ENCODE assay signal across 9 cellular contexts in genomic region chr2:149562304-149562703, GRCh38. TPM values are rescaled to one million over a fixed set of nuclear protein-coding genes. Genes with fewer than 3 reads are reported as not detected.
DNase-seq lines count a peak whose midpoint lies in the region; ATAC-seq and TF ChIP-seq lines count a peak whose summit lies in the region.
"Had no signal": no experiment of that assay in that cellular context is flagged by ENCODE, and none has a peak within 500 bp of the region (broad histone marks: within the 10 kb centered on the region; RNA-seq: fewer than 3 reads in every experiment).

No MANE protein-coding gene starts in this region.

- H3K79me2 ChIP-seq in Karpas-422 (ENCODE audit: low read length), result no peaks in the 10 kb centered on the region

- no peak overlapping the region for H3K9ac ChIP-seq in Karpas-422 (ENCODE audit: low read length)
- H3K9ac ChIP-seq in colonic mucosa (ENCODE audit: low read depth in 2 of 2, low read length in 2 of 2), result no peak overlapping the region

- H3K4me2 ChIP-seq in Karpas-422 (ENCODE audit: low read depth, low read length, poor library complexity, severe bottlenecking), result peak overlapping the region; percentile 14

- no peak for TF ChIP-seq CTCF in colonic mucosa (IDR thresholded peaks at IDR 0.05)
- no peak for TF ChIP-seq CTCF in coronary artery (IDR thresholded peaks at IDR 0.05)

- H3K9me2 ChIP-seq in Karpas-422 (replicated peaks; ENCODE audit: insufficient read depth, low read length), result no peaks in the 10 kb centered on the region

- H3K4me3 ChIP-seq in Karpas-422 (ENCODE audit: low read length), result no peak overlapping the region
- H3K4me3 ChIP-seq in colonic mucosa, result no peak overlapping the region
- no peak overlapping the region for H3K4me3 ChIP-seq in coronary artery

- H3K27ac ChIP-seq in Karpas-422 (ENCODE audit: low read length) (no peak overlapping the region), colonic mucosa (peak overlapping the region; percentile 35), coronary artery (no peak overlapping the region)

- H3K4me3 Mint-ChIP-seq in activated CD4-positive, alpha-beta T cell treated with anti-CD3 and anti-CD28 coated beads, Interleukin-2, amount 10 ng/mL, durations not matched to agents 24 days and 14 days, result no peak overlapping the region
- H3K4me3 Mint-ChIP-seq: naive B cell had no signal

- peaks cover 12% of the 10 kb centered on the region for H3K4me1 ChIP-seq in Karpas-422 (ENCODE audit: low read length)
- no peaks in the 10 kb centered on the region for H3K4me1 ChIP-seq in colonic mucosa

- peak; percentile 68 for ATAC-seq in GM21528 (IDR thresholded peaks at IDR 0.05; ENCODE audit: low FRiP score, unreplicated experiment)

- peaks cover 15% of the 10 kb centered on the region for H3K36me3 Mint-ChIP-seq in activated CD4-positive, alpha-beta T cell treated with anti-CD3 and anti-CD28 coated beads, Interleukin-2, amount 10 ng/mL, durations not matched to agents 24 days and 14 days (ENCODE audit: low read depth)
- H3K36me3 Mint-ChIP-seq: naive B cell had no signal

- peaks cover 2% of the 10 kb centered on the region for H3K27me3 Mint-ChIP-seq in activated CD4-positive, alpha-beta T cell treated with anti-CD3 and anti-CD28 coated beads, Interleukin-2, amount 10 ng/mL, durations not matched to agents 24 days and 14 days

- peaks cover 9% of the 10 kb centered on the region; the same call in 1 of the 2 replicates for H3K36me3 ChIP-seq in Karpas-422 (ENCODE audit: insufficient read depth, low read length)
- H3K36me3 ChIP-seq in colonic mucosa, result no peaks in the 10 kb centered on the region

- no peak overlapping the region for H2AFZ ChIP-seq in Karpas-422 (ENCODE audit: low read length)

- H3K9me3 Mint-ChIP-seq in activated CD4-positive, alpha-beta T cell treated with anti-CD3 and anti-CD28 coated beads, Interleukin-2, amount 10 ng/mL, durations not matched to agents 24 days and 14 days, result no peaks in the 10 kb centered on the region
- H3K9me3 Mint-ChIP-seq: naive B cell had no signal

- H4K20me1 ChIP-seq in Karpas-422 (ENCODE audit: insufficient read depth, low read depth, low read length), result no peaks in the 10 kb centered on the region

- H3K9me3 ChIP-seq in Karpas-422 (ENCODE audit: low read length) (no peaks in the 10 kb centered on the region), colonic mucosa (no peaks in the 10 kb centered on the region)

- H3K27me3 ChIP-seq in Karpas-422 (ENCODE audit: low read length), result no peaks in the 10 kb centered on the region
- no peaks in the 10 kb centered on the region for H3K27me3 ChIP-seq in colonic mucosa

- no peak overlapping the region for H3K27ac Mint-ChIP-seq in activated CD4-positive, alpha-beta T cell treated with anti-CD3 and anti-CD28 coated beads, Interleukin-2, amount 10 ng/mL, durations not matched to agents 24 days and 14 days

- intact Hi-C loops in colonic mucosa (cut with DNase I), result no loop called here
- intact Hi-C loops in activated CD4-positive, alpha-beta T cell treated with anti-CD3 and anti-CD28 coated beads, Interleukin-2, amount 10 ng/mL, durations not matched to agents 24 days and 14 days (cut with micrococcal nuclease), result loop anchor here (5.0 to 10.0 kb wide), 4 partner anchors 128 to 1625 kb away; no protein-coding TSS in a partner anchor

- DNase-seq in COLO829 (ENCODE audit: low spot score) (peak; percentile 46), Karpas-422 (no peak), colonic mucosa (peak; percentile 24), NOMO-1 treated with DMSO at 0.1 percent for 48 hours (lab: John Stamatoyannopoulos, UW; ENCODE audit: unreplicated experiment) (no peak), coronary artery (ENCODE audit: low spot score) (no peak), NCI-H2171 (lab: John Stamatoyannopoulos, UW) (no peak)
- no peak for DNase-seq in activated CD4-positive, alpha-beta T cell treated with anti-CD3 and anti-CD28 coated beads, Interleukin-2, amount 10 ng/mL, durations not matched to agents 24 days and 14 days
- DNase-seq: naive B cell had no signal

- H3K4me1 Mint-ChIP-seq in activated CD4-positive, alpha-beta T cell treated with anti-CD3 and anti-CD28 coated beads, Interleukin-2, amount 10 ng/mL, durations not matched to agents 24 days and 14 days, result no peaks in the 10 kb centered on the region

RNA-seq across cellular contexts. Expression of gene MMADHC, which starts 25.3 kb away (rescaled TPM):
- 51.9 and 110 TPM in 2 replicates for total RNA-seq in Karpas-422 (2014; rRNA removed; shearing (Covaris generic); ENCODE audit: low replicate concordance)
- 100 to 1,000 TPM; 110 to 127 TPM for total RNA-seq in colonic mucosa
- 131 and 136 TPM in 2 replicates for total RNA-seq in activated CD4-positive, alpha-beta T cell treated with anti-CD3 and anti-CD28 coated beads, Interleukin-2, amount 10 ng/mL, durations not matched to agents 24 days and 14 days

Comparison
In these comparisons a context has a peak if more than half of its experiments do, and no peak if none do; other contexts are left out.
1. DNase-seq: peak in COLO829 (single experiment) and colonic mucosa (single experiment); none in Karpas-422 (single experiment), NOMO-1 treated with DMSO at 0.1 percent for 48 hours (single experiment), coronary artery (single experiment), activated CD4-positive, alpha-beta T cell treated with anti-CD3 and anti-CD28 coated beads, Interleukin-2, amount 10 ng/mL, durations not matched to agents 24 days and 14 days (single experiment) and NCI-H2171 (single experiment).